ENCODE assay signal across 15 cellular contexts in the genomic region with DNA sequence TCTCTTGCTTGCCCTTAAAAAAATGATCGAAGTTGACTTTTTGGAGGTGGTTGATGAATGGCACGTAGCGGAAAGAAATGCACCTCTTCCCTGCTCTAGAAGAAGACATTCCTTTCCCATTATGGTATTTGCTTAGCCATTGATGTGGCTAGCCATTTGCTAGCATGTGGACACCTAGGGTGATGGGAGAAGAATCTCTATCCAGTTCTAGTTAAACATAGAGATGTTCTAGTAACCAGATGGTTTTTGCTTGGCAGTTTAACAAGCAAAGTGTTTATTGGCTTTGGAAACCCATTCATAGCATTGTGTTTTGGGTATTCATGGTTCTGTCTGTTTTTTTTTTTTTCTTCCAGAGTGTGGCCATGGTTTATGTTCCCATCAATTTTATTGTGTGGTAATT.
DNase-seq lines count a peak whose midpoint lies in the region; ATAC-seq lines count a peak whose summit lies in the region.
"Had no signal": no experiment of that assay in that cellular context is flagged by ENCODE, and none has a peak within 500 bp of the region (broad histone marks: within the 10 kb centered on the region; RNA-seq: fewer than 3 reads in every experiment).

No MANE protein-coding gene starts in this region.

- ATAC-seq in GM21825 (IDR thresholded peaks at IDR 0.05; ENCODE audit: unreplicated experiment), result no peak
- ATAC-seq: HCT116, K562 had no signal

- in situ Hi-C loops in G401 (cut with HindIII; ENCODE audit: low sequenced_read_pairs), result no loop called here

- peak; percentile 60 for DNase-seq in G401 (ENCODE audit: low spot score)
- peak; percentile 38 to 81 for DNase-seq in NCI-H446 (lab: John Stamatoyannopoulos, UW)
- peak; percentile 67 for DNase-seq in SW480 (ENCODE audit: low spot score)
- DNase-seq in kidney tubule cell (ENCODE audit: low spot score), result peak; percentile 30
- DNase-seq in NCI-H748 (lab: John Stamatoyannopoulos, UW; ENCODE audit: unreplicated experiment), result no peak
- no peak for DNase-seq in medulla oblongata (ENCODE audit: extremely low spot score)
- DNase-seq: 8988T; ACHN; CD4-positive, alpha-beta T cell; DND-41; GF-D8; GM23248 had no signal

Comparison
In these comparisons a context has a peak if more than half of its experiments do, and no peak if none do; other contexts are left out.
1. DNase-seq: peak in G401 (single experiment), NCI-H446 (2 of 2), SW480 (single experiment) and kidney tubule cell (single experiment); none in NCI-H748 (single experiment) and medulla oblongata (single experiment).